Comparison of ENCODE assay signal across 13 cellular contexts in the genomic region with DNA sequence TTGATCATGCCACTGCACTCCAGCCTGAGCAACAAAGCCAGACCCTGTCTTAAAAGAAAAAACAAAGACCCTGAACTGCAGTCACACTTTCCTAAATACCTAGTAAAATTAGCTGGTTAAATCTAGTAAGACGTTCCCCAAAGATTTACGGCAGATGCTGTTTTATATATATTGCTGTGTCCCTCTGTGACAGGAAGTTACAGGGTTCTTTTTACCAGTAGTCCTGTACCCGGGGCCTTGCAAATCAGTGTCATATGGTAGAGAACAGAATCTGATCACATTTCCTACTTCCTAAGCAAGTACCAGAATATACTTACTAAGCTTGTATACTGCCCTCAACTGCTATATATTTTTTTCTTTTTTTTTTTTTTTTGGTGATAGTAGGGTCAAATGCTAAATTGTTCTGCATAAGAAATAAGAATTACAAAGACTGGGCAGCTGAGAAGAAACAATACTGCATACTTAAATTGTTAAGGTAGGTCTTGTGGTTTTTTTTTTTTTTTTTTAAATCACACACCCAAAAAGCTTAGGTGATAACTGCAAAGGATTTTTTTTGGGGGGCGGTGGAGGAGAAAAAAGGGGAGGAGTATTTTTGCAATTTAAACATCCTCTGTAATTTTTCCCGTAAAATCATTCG. TPM values are rescaled to one million over a fixed set of nuclear protein-coding genes. Genes with fewer than 3 reads are reported as not detected.
DNase-seq lines count a peak whose midpoint lies in the region; ATAC-seq, FAIRE-seq and TF ChIP-seq lines count a peak whose summit lies in the region.
"Had no signal": no experiment of that assay in that cellular context is flagged by ENCODE, and none has a peak within 500 bp of the region (broad histone marks: within the 10 kb centered on the region; RNA-seq: fewer than 3 reads in every experiment).

No MANE protein-coding gene starts in this region.

- H3K9me3 ChIP-seq in OCI-LY7 (ENCODE audit: low read length) (no peaks in the 10 kb centered on the region), smooth muscle cell (replicated peaks; ENCODE audit: low read depth) (no peaks in the 10 kb centered on the region), mammary epithelial cell (replicated peaks; ENCODE audit: insufficient read depth, low read length) (no peaks in the 10 kb centered on the region)
- H3K9me3 ChIP-seq: SJCRH30 had no signal

- H3K36me3 Mint-ChIP-seq in dendritic cell treated with granulocyte-macrophage colony-stimulating factor and Interleukin-4, amounts not matched to agents 40 ng/mL and 50 ng/mL, for 4 days (ENCODE audit: low read depth): peaks cover 25% of the 10 kb centered on the region

- H3K27ac Mint-ChIP-seq in dendritic cell treated with granulocyte-macrophage colony-stimulating factor and Interleukin-4, amounts not matched to agents 40 ng/mL and 50 ng/mL, for 4 days: peak overlapping the region; percentile 34

- peaks cover 26% of the 10 kb centered on the region for H3K36me3 ChIP-seq in OCI-LY7 (ENCODE audit: insufficient read depth, low read length)
- H3K36me3 ChIP-seq in smooth muscle cell (ENCODE audit: low read depth): no peaks in the 10 kb centered on the region
- H3K36me3 ChIP-seq in mammary epithelial cell (ENCODE audit: insufficient read depth, low read length): no peaks in the 10 kb centered on the region

- peaks cover 27% of the 10 kb centered on the region for H3K4me1 Mint-ChIP-seq in dendritic cell treated with granulocyte-macrophage colony-stimulating factor and Interleukin-4, amounts not matched to agents 40 ng/mL and 50 ng/mL, for 4 days (ENCODE audit: low read depth)

- ATAC-seq in HG03378 (IDR thresholded peaks at IDR 0.05; ENCODE audit: unreplicated experiment) (no peak), HG03139 (IDR thresholded peaks at IDR 0.05; ENCODE audit: unreplicated experiment) (no peak)

- H3K27me3 Mint-ChIP-seq in dendritic cell treated with granulocyte-macrophage colony-stimulating factor and Interleukin-4, amounts not matched to agents 40 ng/mL and 50 ng/mL, for 4 days: no peaks in the 10 kb centered on the region

- peaks cover 60% of the 10 kb centered on the region for H3K4me1 ChIP-seq in OCI-LY7 (ENCODE audit: insufficient read depth, low read length, poor library complexity, severe bottlenecking)
- peaks cover 36% of the 10 kb centered on the region for H3K4me1 ChIP-seq in smooth muscle cell (ENCODE audit: low read depth)
- H3K4me1 ChIP-seq in mammary epithelial cell (ENCODE audit: insufficient read depth, low read length): peaks cover 29% of the 10 kb centered on the region

- peak overlapping the region; percentile 29 for H3K27ac ChIP-seq in OCI-LY7 (ENCODE audit: low read depth, low read length, poor library complexity, severe bottlenecking)
- H3K27ac ChIP-seq in smooth muscle cell (ENCODE audit: low read depth): no peak overlapping the region
- H3K27ac ChIP-seq in mammary epithelial cell (ENCODE audit: insufficient read depth, low read depth, low read length): no peak overlapping the region
- H3K27ac ChIP-seq: SJCRH30 had no signal

- TF ChIP-seq CTCF in OCI-LY7 (conservative IDR thresholded peaks at IDR 0.05; ENCODE audit: low read length) (no peak), smooth muscle cell (IDR thresholded peaks at IDR 0.05; ENCODE audit: borderline replicate concordance, insufficient read depth, poor library complexity, severe bottlenecking) (no peak), mammary epithelial cell (conservative IDR thresholded peaks at IDR 0.05 in 1 of 2, IDR thresholded peaks at IDR 0.05 in 1 of 2; ENCODE audit: extremely low read depth in 1 of 2, insufficient read depth in 1 of 2, low read depth in 1 of 2, low read length in 2 of 2) (no peak)

- H3K9me3 Mint-ChIP-seq in dendritic cell treated with granulocyte-macrophage colony-stimulating factor and Interleukin-4, amounts not matched to agents 40 ng/mL and 50 ng/mL, for 4 days: no peaks in the 10 kb centered on the region

- peak; percentile 68 for FAIRE-seq in G401.6 (lab: Jason Lieb, UNC)
- FAIRE-seq: keratinocyte had no signal

- H3K4me3 Mint-ChIP-seq in dendritic cell treated with granulocyte-macrophage colony-stimulating factor and Interleukin-4, amounts not matched to agents 40 ng/mL and 50 ng/mL, for 4 days: no peak overlapping the region

- DNase-seq in OCI-LY7 (ENCODE audit: low spot score) (peak; percentile 35), smooth muscle cell (lab: John Stamatoyannopoulos, UW; ENCODE audit: unreplicated experiment) (no peak), mammary epithelial cell (no peak)
- DNase-seq: activated naive CD4-positive, alpha-beta T cell; NCI-H1105; NCI-H524; SJCRH30 had no signal

- peaks cover 48% of the 10 kb centered on the region for H3F3A ChIP-seq in smooth muscle cell (ENCODE audit: low read depth)

- in situ Hi-C loops in mammary epithelial cell (cut with MboI; ENCODE audit: low sequenced_read_pairs in 2 of 2): no loop called here

- H3K4me3 ChIP-seq in OCI-LY7 (ENCODE audit: low read depth, low read length, poor library complexity, severe bottlenecking) (no peak overlapping the region), smooth muscle cell (no peak overlapping the region), mammary epithelial cell (replicated peaks in 1 of 3; ENCODE audit: insufficient read depth in 1 of 3, low read depth in 2 of 3, low read length in 3 of 3) (no peak overlapping the region)
- H3K4me3 ChIP-seq: coronary artery, SJCRH30 had no signal

- intact Hi-C loops in OCI-LY7 (cut with micrococcal nuclease; ENCODE audit: unreplicated experiment): no loop called here
- intact Hi-C loops in dendritic cell treated with granulocyte-macrophage colony-stimulating factor and Interleukin-4, amounts not matched to agents 40 ng/mL and 50 ng/mL, for 4 days (cut with micrococcal nuclease): no loop called here
- intact Hi-C loops in mammary epithelial cell (cut with micrococcal nuclease): no loop called here

- BruUV-seq in OCI-LY7 (replicated peaks; lab: Mats Ljungman, UMichigan) (no TSS peak), mammary epithelial cell (replicated peaks; lab: Mats Ljungman, UMichigan) (no TSS peak)

- H3K9ac ChIP-seq in smooth muscle cell (ENCODE audit: low read depth): no peak overlapping the region
- no peak overlapping the region for H3K9ac ChIP-seq in mammary epithelial cell (ENCODE audit: insufficient read depth, low read length)

- H3K27me3 ChIP-seq in smooth muscle cell (ENCODE audit: low read depth): no peaks in the 10 kb centered on the region
- H3K27me3 ChIP-seq in mammary epithelial cell (ENCODE audit: insufficient read depth, low read length): no peaks in the 10 kb centered on the region
- H3K27me3 ChIP-seq: SJCRH30 had no signal

- dilution Hi-C loops in mammary epithelial cell (cut with HindIII; ENCODE audit: low sequenced_read_pairs): no loop called here

- 46% methylated on average over 6 of the region's 6 CpGs for WGBS in smooth muscle cell (ENCODE audit: low lambda C conversion rate)
- 91% methylated on average over 5 of the region's 6 CpGs for WGBS in mammary epithelial cell (ENCODE audit: low coverage, missing lambda C conversion rate)

- POLR2A ChIA-PET in OCI-LY7 (lab: Charles Lee): interaction anchor here (0.6 to 1.5 kb wide), 8 partner anchors 15 to 429 kb away, joined by 3 to 6 read pairs (median 4); a partner anchor contains a TSS

- H3K9me2 ChIP-seq in OCI-LY7 (ENCODE audit: insufficient read depth, low read length): no peaks in the 10 kb centered on the region

- H3K4me2 ChIP-seq in OCI-LY7 (ENCODE audit: low read length) (peak overlapping the region; percentile 90), smooth muscle cell (peak overlapping the region; percentile 90), mammary epithelial cell (ENCODE audit: insufficient read depth, low read depth, low read length) (no peak overlapping the region)

- H3K79me2 ChIP-seq in OCI-LY7 (ENCODE audit: insufficient read depth, low read depth, low read length) (peaks cover 18% of the 10 kb centered on the region), smooth muscle cell (ENCODE audit: low read depth) (peaks cover 37% of the 10 kb centered on the region), mammary epithelial cell (ENCODE audit: insufficient read depth, low read length) (peaks cover 39% of the 10 kb centered on the region)

- CTCF ChIA-PET in OCI-LY7 (lab: Charles Lee; ENCODE audit: unreplicated experiment): interaction anchor here (0.6 kb wide), 1 partner anchor 18 kb away, joined by 3 read pairs; no protein-coding TSS in a partner anchor
- CTCF ChIA-PET in mammary epithelial cell (lab: Charles Lee; ENCODE audit: low non-redundant PET): no interaction called here

- H4K20me1 ChIP-seq in OCI-LY7 (ENCODE audit: insufficient read depth, low read length): peaks cover 35% of the 10 kb centered on the region
- peaks cover 2% of the 10 kb centered on the region for H4K20me1 ChIP-seq in smooth muscle cell (ENCODE audit: low read depth)
- H4K20me1 ChIP-seq in mammary epithelial cell (ENCODE audit: insufficient read depth, low read length): no peaks in the 10 kb centered on the region

- H2AFZ ChIP-seq in OCI-LY7 (ENCODE audit: low read length) (no peak overlapping the region), smooth muscle cell (ENCODE audit: low read depth) (no peak overlapping the region), mammary epithelial cell (ENCODE audit: low read depth, low read length) (no peak overlapping the region)

RNA-seq across cellular contexts. Expression of a gene that starts 27.3 kb away (rescaled TPM):
- total RNA-seq in OCI-LY7 (2014; rRNA removed; shearing (Covaris generic)): 50.1 and 52.5 TPM in 2 replicates
- total RNA-seq in OCI-LY7 (2022): 68.0 and 72.8 TPM in 2 replicates
- total RNA-seq in smooth muscle cell: 64.4 and 77.3 TPM in 2 replicates
- 88.1 and 106 TPM in 2 replicates for polyA plus RNA-seq in smooth muscle cell
- 10 to 100 TPM; 41.2 to 72.2 TPM for total RNA-seq in mammary epithelial cell
- polyA plus RNA-seq in mammary epithelial cell: 2.4 TPM
- polyA minus RNA-seq in mammary epithelial cell: 57.9 TPM
